ENCODE assay signal across 8 cellular contexts in the genomic region with DNA sequence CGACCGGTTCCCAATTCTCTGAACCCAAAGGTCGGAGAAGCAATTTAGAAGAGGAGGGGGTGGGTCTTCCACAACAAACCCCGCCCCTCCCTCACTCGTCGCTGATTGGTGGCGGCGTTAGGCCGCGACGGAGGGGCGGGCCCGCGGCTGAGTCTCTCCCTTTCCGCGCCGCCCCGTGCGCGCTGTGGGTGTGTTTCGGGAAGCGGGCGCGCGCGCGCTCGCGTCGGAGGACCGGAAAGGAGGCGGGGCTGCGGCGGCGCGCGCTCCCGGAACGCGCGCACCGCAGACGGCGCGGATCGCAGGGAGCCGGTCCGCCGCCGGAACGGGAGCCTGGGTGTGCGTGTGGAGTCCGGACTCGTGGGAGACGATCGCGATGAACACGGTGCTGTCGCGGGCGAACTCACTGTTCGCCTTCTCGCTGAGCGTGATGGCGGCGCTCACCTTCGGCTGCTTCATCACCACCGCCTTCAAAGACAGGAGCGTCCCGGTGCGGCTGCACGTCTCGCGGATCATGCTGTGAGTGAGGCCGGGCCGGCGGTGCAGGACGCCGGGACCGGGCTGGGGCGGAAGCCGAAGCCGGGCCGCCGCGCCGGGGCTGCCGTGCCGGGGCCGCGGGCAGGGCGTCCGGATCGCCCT. TPM values are rescaled to one million over a fixed set of nuclear protein-coding genes. Genes with fewer than 3 reads are reported as not detected.
DNase-seq lines count a peak whose midpoint lies in the region; ATAC-seq and TF ChIP-seq lines count a peak whose summit lies in the region.

A gene (plus strand): TSS at position 263 of the 636 bp plus-strand sequence. CDS start 111 bp downstream, at position 374.

- no peaks in the 10 kb centered on the region for H3K27me3 ChIP-seq in RWPE2 (ENCODE audit: insufficient read depth, poor library complexity, severe bottlenecking)

- no peaks in the 10 kb centered on the region for H3K9me3 ChIP-seq in RWPE2 (ENCODE audit: severe bottlenecking)

- peak within 1 kb of the TSS; percentile 93 for H3K27ac ChIP-seq in RWPE2 (ENCODE audit: poor library complexity, severe bottlenecking)

- peak within 1 kb of the TSS; percentile 94 for H3K4me3 Mint-ChIP-seq in activated T-helper 2 cell treated with anti-CD3 and anti-CD28 coated beads, Interferon-gamma antibody, Interleukin-2, Interleukin-4, amounts not matched to agents 10 μg/mL and 5 μg/mL and 100 μg/mL, durations not matched to agents 14 hours and 24 hours and 36 hours (ENCODE audit: low read depth)
- H3K4me3 Mint-ChIP-seq in natural killer cell, result peak within 1 kb of the TSS; percentile 96

- intact Hi-C loops in activated T-helper 2 cell treated with anti-CD3 and anti-CD28 coated beads, Interferon-gamma antibody, Interleukin-2, Interleukin-4, amounts not matched to agents 10 μg/mL and 5 μg/mL and 100 μg/mL, durations not matched to agents 14 hours and 24 hours and 36 hours (cut with micrococcal nuclease), result loop anchor here (1.0 to 10.0 kb wide), 4 partner anchors 125 to 1122 kb away; a partner anchor contains a TSS
- intact Hi-C loops in natural killer cell (cut with micrococcal nuclease), result loop anchor here (1.0 to 5.0 kb wide), 2 partner anchors 125 to 1122 kb away; a partner anchor contains a TSS

- H3K4me1 ChIP-seq in RWPE2 (ENCODE audit: insufficient read depth, poor library complexity, severe bottlenecking), result peaks cover 31% of the 10 kb centered on the region

- H3K27ac Mint-ChIP-seq in activated T-helper 2 cell treated with anti-CD3 and anti-CD28 coated beads, Interferon-gamma antibody, Interleukin-2, Interleukin-4, amounts not matched to agents 10 μg/mL and 5 μg/mL and 100 μg/mL, durations not matched to agents 14 hours and 24 hours and 36 hours, result peak within 1 kb of the TSS; percentile 93
- peak within 1 kb of the TSS; percentile 94 to 98 for H3K27ac Mint-ChIP-seq in natural killer cell

- TF ChIP-seq CTCF in RWPE2 (IDR thresholded peaks at IDR 0.05; ENCODE audit: poor library complexity, severe bottlenecking) (no peak), fibroblast of mammary gland (conservative IDR thresholded peaks at IDR 0.05; ENCODE audit: control insufficient read depth, insufficient read depth, low read depth, low read length) (no peak), natural killer cell (IDR thresholded peaks at IDR 0.05) (no peak)

- no peaks in the 10 kb centered on the region for H3K9me3 Mint-ChIP-seq in activated T-helper 2 cell treated with anti-CD3 and anti-CD28 coated beads, Interferon-gamma antibody, Interleukin-2, Interleukin-4, amounts not matched to agents 10 μg/mL and 5 μg/mL and 100 μg/mL, durations not matched to agents 14 hours and 24 hours and 36 hours
- no peaks in the 10 kb centered on the region for H3K9me3 Mint-ChIP-seq in natural killer cell

- H3K4me3 ChIP-seq in RWPE2 (ENCODE audit: severe bottlenecking), result peak within 1 kb of the TSS; percentile 83
- peak within 1 kb of the TSS; percentile 94 for H3K4me3 ChIP-seq in fibroblast of mammary gland (ENCODE audit: control insufficient read depth, low read depth, low read length)

- peaks cover 5% of the 10 kb centered on the region for H3K27me3 Mint-ChIP-seq in activated T-helper 2 cell treated with anti-CD3 and anti-CD28 coated beads, Interferon-gamma antibody, Interleukin-2, Interleukin-4, amounts not matched to agents 10 μg/mL and 5 μg/mL and 100 μg/mL, durations not matched to agents 14 hours and 24 hours and 36 hours (ENCODE audit: low read depth)
- no peaks in the 10 kb centered on the region for H3K27me3 Mint-ChIP-seq in natural killer cell (ENCODE audit: low read depth in 2 of 2)

- DNase-seq in EH (ENCODE audit: low read depth) (peak; percentile 94), H4 (ENCODE audit: low spot score) (peak; percentile 88), LoVo (ENCODE audit: low spot score) (peak; percentile 94), RWPE2 (ENCODE audit: low spot score) (peak; percentile 93), fibroblast of mammary gland (ENCODE audit: low read depth) (peak; percentile 90), natural killer cell (peak; percentile 94)
- DNase-seq in activated T-helper 2 cell treated with anti-CD3 and anti-CD28 coated beads, Interferon-gamma antibody, Interleukin-2, Interleukin-4, amounts not matched to agents 10 μg/mL and 5 μg/mL and 100 μg/mL, durations not matched to agents 14 hours and 24 hours and 36 hours (ENCODE audit: low spot score), result peak; percentile 92
- DNase-seq in stimulated activated naive CD4-positive, alpha-beta T cell treated with Interleukin-2 at 50 U/mL for 16 hours (lab: John Stamatoyannopoulos, UW), result peak; percentile 93

- peaks cover 28% of the 10 kb centered on the region for H3K36me3 ChIP-seq in RWPE2 (ENCODE audit: low read depth)

- ATAC-seq in RWPE2 (ENCODE audit: low read depth) (peak; percentile 93), natural killer cell (peak; percentile 86 to 95 (median 86))

- peaks cover 31% of the 10 kb centered on the region for H3K36me3 Mint-ChIP-seq in activated T-helper 2 cell treated with anti-CD3 and anti-CD28 coated beads, Interferon-gamma antibody, Interleukin-2, Interleukin-4, amounts not matched to agents 10 μg/mL and 5 μg/mL and 100 μg/mL, durations not matched to agents 14 hours and 24 hours and 36 hours (ENCODE audit: low read depth)
- H3K36me3 Mint-ChIP-seq in natural killer cell, result no peaks in the 10 kb centered on the region

- H3K4me1 Mint-ChIP-seq in activated T-helper 2 cell treated with anti-CD3 and anti-CD28 coated beads, Interferon-gamma antibody, Interleukin-2, Interleukin-4, amounts not matched to agents 10 μg/mL and 5 μg/mL and 100 μg/mL, durations not matched to agents 14 hours and 24 hours and 36 hours (ENCODE audit: low read depth), result peaks cover 30% of the 10 kb centered on the region
- H3K4me1 Mint-ChIP-seq in natural killer cell, result peaks cover 50 to 51% of the 10 kb centered on the region in 2 donors

RNA-seq across cellular contexts. Expression of the gene that starts here (rescaled TPM):
- total RNA-seq in H4 (2014; rRNA removed; shearing (Covaris generic)), result 51.5 and 59.6 TPM in 2 replicates
- total RNA-seq in activated T-helper 2 cell treated with anti-CD3 and anti-CD28 coated beads, Interferon-gamma antibody, Interleukin-2, Interleukin-4, amounts not matched to agents 10 μg/mL and 5 μg/mL and 100 μg/mL, durations not matched to agents 14 hours and 24 hours and 36 hours, result 197 and 208 TPM in 2 replicates
- total RNA-seq in natural killer cell, result 100 to 1,000 TPM; 157 to 204 (median 171) TPM

Comparison
In these comparisons a context has a peak if more than half of its experiments do, and no peak if none do; other contexts are left out.
1. Peak in every context shown above with its lines: DNase-seq, ATAC-seq, H3K4me3 ChIP-seq and H3K27ac ChIP-seq.